14 cellular contexts compared by ENCODE assay signal in genomic region chr19:18430417-18431144, GRCh38. TPM values are rescaled to one million over a fixed set of nuclear protein-coding genes. Genes with fewer than 3 reads are reported as not detected.
DNase-seq lines count a peak whose midpoint lies in the region; ATAC-seq, FAIRE-seq and TF ChIP-seq lines count a peak whose summit lies in the region.
"Had no signal": no experiment of that assay in that cellular context is flagged by ENCODE, and none has a peak within 500 bp of the region (broad histone marks: within the 10 kb centered on the region; RNA-seq: fewer than 3 reads in every experiment).

No MANE protein-coding gene starts in this region.

- TF ChIP-seq EP300 in K562 (IDR thresholded peaks at IDR 0.05; ENCODE audit: low read length): no peak

- no CpG with 5 or more reads among the region's 21 CpGs for WGBS in H9 (ENCODE audit: extremely low coverage, insufficient read length, low lambda C conversion rate)
- WGBS in K562 (ENCODE audit: insufficient coverage, low coverage, missing lambda C conversion rate): 86% methylated on average over 19 of the region's 21 CpGs
- WGBS in GM23248 (ENCODE audit: low coverage in 1 of 2, low lambda C conversion rate in 2 of 2, missing lambda C conversion rate in 2 of 2), 2 experiments: 87 to 88% methylated on average over 21 of the region's 21 CpGs

- H2AK5ac ChIP-seq in H9 (ENCODE audit: insufficient read length, low read length): no peak overlapping the region

- H3K9me1 ChIP-seq in K562 (ENCODE audit: control insufficient read depth, insufficient read depth, low read length): no peaks in the 10 kb centered on the region

- no peak overlapping the region for H3K18ac ChIP-seq in H9 (ENCODE audit: insufficient read length, low read depth, low read length)

- H3K9me2 ChIP-seq in GM23248 (ENCODE audit: insufficient read depth): no peaks in the 10 kb centered on the region

- no peak overlapping the region for H2BK12ac ChIP-seq in H9 (ENCODE audit: insufficient read length, low read depth, low read length)

- no peak overlapping the region for H2BK120ac ChIP-seq in H9 (ENCODE audit: low read depth, low read length, poor library complexity, severe bottlenecking)

- H3K4me1 ChIP-seq in H9 (ENCODE audit: insufficient read depth, low read length): no peaks in the 10 kb centered on the region; the same call in 1 of the 2 replicates
- H3K4me1 ChIP-seq in K562 (replicated peaks in 1 of 2; ENCODE audit: control insufficient read depth in 2 of 2, insufficient read depth in 2 of 2, low read length in 2 of 2): peaks cover 37 to 99% of the 10 kb centered on the region in 2 experiments
- H3K4me1 ChIP-seq in GM23248 (ENCODE audit: insufficient read depth): peaks cover 26% of the 10 kb centered on the region
- H3K4me1 ChIP-seq: Caco-2 had no signal

- CTCF ChIA-PET in CD4-positive, alpha-beta T cell (lab: Charles Lee): no interaction called here
- CTCF ChIA-PET in K562 (lab: Yijun Ruan, JAX; ENCODE audit: low intra/inter-chr PET ratio): no interaction called here

- peaks cover 5% of the 10 kb centered on the region for H3K23me2 ChIP-seq in H9 (ENCODE audit: insufficient read length, low read depth, low read length, poor library complexity, severe bottlenecking)

- H3K79me2 ChIP-seq in H9 (ENCODE audit: insufficient read depth, low read length): no peaks in the 10 kb centered on the region
- peaks cover 62% of the 10 kb centered on the region for H3K79me2 ChIP-seq in K562 (ENCODE audit: control insufficient read depth, insufficient read depth, low read length)
- H3K79me2 ChIP-seq in GM23248 (ENCODE audit: insufficient read depth): peaks cover 41% of the 10 kb centered on the region

- no peaks in the 10 kb centered on the region for H3K9me3 ChIP-seq in CD4-positive, alpha-beta T cell (ENCODE audit: control insufficient read depth, low read length)
- H3K9me3 ChIP-seq in H9 (ENCODE audit: control insufficient read depth, low read depth, low read length) (no peaks in the 10 kb centered on the region), K562 (replicated peaks; ENCODE audit: control insufficient read depth, insufficient read depth, low read depth, low read length) (no peaks in the 10 kb centered on the region), GM23248 (ENCODE audit: low read depth) (no peaks in the 10 kb centered on the region)
- H3K9me3 ChIP-seq: Caco-2, SJCRH30, tibial artery had no signal

- in situ Hi-C loops in K562 (cut with MboI): no loop called here
- in situ Hi-C loops in GM23248 (cut with MboI): no loop called here

- intact Hi-C loops in CD4-positive, alpha-beta T cell (cut with DNase I, micrococcal nuclease): no loop called here
- intact Hi-C loops in K562 (cut with micrococcal nuclease): no loop called here

- ATAC-seq in CD4-positive, alpha-beta T cell (ENCODE audit: poor library complexity): no peak
- ATAC-seq in K562 (no peak), HG03139 (IDR thresholded peaks at IDR 0.05; ENCODE audit: unreplicated experiment) (no peak), GM21737 (IDR thresholded peaks at IDR 0.05; ENCODE audit: unreplicated experiment) (no peak)

- H3K27me3 ChIP-seq in CD4-positive, alpha-beta T cell (ENCODE audit: control insufficient read depth, insufficient read depth, low read length): no peaks in the 10 kb centered on the region
- no peaks in the 10 kb centered on the region for H3K27me3 ChIP-seq in H9 (ENCODE audit: insufficient read depth, low read length)
- H3K27me3 ChIP-seq in K562 (ENCODE audit: control insufficient read depth in 2 of 2, insufficient read depth in 2 of 2, low read length in 2 of 2): no peaks in the 10 kb centered on the region
- H3K27me3 ChIP-seq in GM23248 (replicated peaks; ENCODE audit: insufficient read depth): no peaks in the 10 kb centered on the region
- H3K27me3 ChIP-seq: SJCRH30 had no signal

- TF ChIP-seq CTCF in CD4-positive, alpha-beta T cell (IDR thresholded peaks at IDR 0.05): no peak
- TF ChIP-seq CTCF in H9 (conservative IDR thresholded peaks at IDR 0.05) (no peak), K562 (IDR thresholded peaks at IDR 0.05 in 2 of 3, conservative IDR thresholded peaks at IDR 0.05 in 1 of 3; ENCODE audit: insufficient read depth in 2 of 3, low read depth in 1 of 3, low read length in 3 of 3) (no peak), neural crest cell (conservative IDR thresholded peaks at IDR 0.05) (no peak)

- H4K20me1 ChIP-seq in H9 (ENCODE audit: control insufficient read depth, insufficient read depth, insufficient read length) (peaks cover 3% of the 10 kb centered on the region), K562 (replicated peaks; ENCODE audit: control insufficient read depth, insufficient read depth, low read length) (peaks cover 9% of the 10 kb centered on the region; the same call in 1 of the 2 replicates), GM23248 (ENCODE audit: insufficient read depth) (no peaks in the 10 kb centered on the region)

- H3K27me3 Mint-ChIP-seq in CD4-positive, alpha-beta T cell: no peaks in the 10 kb centered on the region
- H3K27me3 Mint-ChIP-seq in H9 (ENCODE audit: low read depth) (peaks cover 3% of the 10 kb centered on the region; the same call in 1 of the 2 replicates), neural crest cell (ENCODE audit: low read depth) (peaks cover 4% of the 10 kb centered on the region)

- H3K4me3 ChIP-seq in K562 (no peak overlapping the region), GM23248 (no peak overlapping the region)
- H3K4me3 ChIP-seq: tibial artery had no signal

- no peaks in the 10 kb centered on the region for H3K9me3 Mint-ChIP-seq in CD4-positive, alpha-beta T cell
- H3K9me3 Mint-ChIP-seq in H9 (no peaks in the 10 kb centered on the region), neural crest cell (no peaks in the 10 kb centered on the region)

- H3K9ac ChIP-seq in H9 (ENCODE audit: extremely low read depth, insufficient read length, low read length) (no peak overlapping the region), K562 (ENCODE audit: insufficient read depth in 1 of 2, low read depth in 2 of 2, low read length in 2 of 2) (peak overlapping the region in 1 of 2 experiments; percentile 73; a peak in 2 of 4 replicates), GM23248 (no peak overlapping the region)

- TF ChIP-seq RAD21 in K562 (CRISPR knock-in tag; conservative IDR thresholded peaks at IDR 0.05 in 1 of 2, IDR thresholded peaks at IDR 0.05 in 1 of 2): no peak

- H3K56ac ChIP-seq in H9 (ENCODE audit: insufficient read length, low read depth, low read length): no peak overlapping the region

- no peak overlapping the region for H3K4ac ChIP-seq in H9 (ENCODE audit: low read depth, low read length)

- H4K91ac ChIP-seq in H9 (ENCODE audit: insufficient read length, low read depth, low read length): no peak overlapping the region

- POLR2A ChIA-PET in CD4-positive, alpha-beta T cell (lab: Charles Lee): interaction anchor here (1.6 kb wide), 1 partner anchor 11 kb away, joined by 9 read pairs; the partner anchor contains the start of gene SSBP4
- POLR2A ChIA-PET in K562 (lab: Yijun Ruan, JAX): interaction anchor here (0.7 kb wide), 1 partner anchor 10 kb away, joined by 3 read pairs; no protein-coding TSS in a partner anchor

- no peak overlapping the region for H3T11ph ChIP-seq in H9 (ENCODE audit: low read length)

- H3K14ac ChIP-seq in H9 (ENCODE audit: insufficient read depth, low read length): no peak overlapping the region

- H3K36me3 Mint-ChIP-seq in CD4-positive, alpha-beta T cell (ENCODE audit: low read depth): no peaks in the 10 kb centered on the region
- H3K36me3 Mint-ChIP-seq in H9 (ENCODE audit: insufficient read depth in 1 of 3, low read depth in 3 of 3) (peaks cover 0 to 13% (median 10%) of the 10 kb centered on the region in 3 experiments; a peak in 4 of 7 replicates), neural crest cell (ENCODE audit: low read depth) (no peaks in the 10 kb centered on the region)

- no peak overlapping the region for H4K8ac ChIP-seq in H9 (replicated peaks; ENCODE audit: insufficient read length, low read depth, low read length)

- no peaks in the 10 kb centered on the region for H3K79me1 ChIP-seq in H9 (ENCODE audit: insufficient read depth, low read depth, low read length, poor library complexity, severe bottlenecking)

- H3K36me3 ChIP-seq in K562 (ENCODE audit: control insufficient read depth, insufficient read depth, low read length): peaks cover 77% of the 10 kb centered on the region
- H3K36me3 ChIP-seq in GM23248 (ENCODE audit: low read depth): no peaks in the 10 kb centered on the region

- H3K4me2 ChIP-seq in H9 (ENCODE audit: insufficient read depth, insufficient read length, low read length): no peak overlapping the region
- H3K4me2 ChIP-seq in K562 (ENCODE audit: insufficient read depth, low read length): no peak overlapping the region
- no peak overlapping the region for H3K4me2 ChIP-seq in GM23248 (ENCODE audit: unreplicated experiment)

- peak overlapping the region; percentile 72 for H3K4me3 Mint-ChIP-seq in CD4-positive, alpha-beta T cell
- peak overlapping the region; percentile 19 to 58; a peak in 2 of 5 replicates for H3K4me3 Mint-ChIP-seq in H9
- peak overlapping the region; percentile 82 for H3K4me3 Mint-ChIP-seq in neural crest cell

- no peak for DNase-seq in CD4-positive, alpha-beta T cell
- DNase-seq in H9 (no peak), K562 (ENCODE audit: extremely low read depth in 1 of 4, low spot score in 3 of 4) (no peak), neural crest cell (ENCODE audit: low read depth, low spot score) (no peak), GM23248 (no peak)
- DNase-seq: Caco-2, erythroblast, GF-D8, kidney, NCI-H345, SJCRH30 had no signal

- no peak overlapping the region for H4K5ac ChIP-seq in H9 (ENCODE audit: insufficient read length, low read depth, low read length)

- H2BK5ac ChIP-seq in H9 (ENCODE audit: insufficient read length, low read length): no peak overlapping the region

- BruUV-seq in K562 (replicated peaks; lab: Mats Ljungman, UMichigan): no TSS peak

- no peak overlapping the region for H3K23ac ChIP-seq in H9 (ENCODE audit: insufficient read length, low read depth, low read length)

- no peak overlapping the region for H2BK20ac ChIP-seq in H9 (ENCODE audit: low read depth, low read length, poor library complexity, severe bottlenecking)

- no peak for TF ChIP-seq POLR2A in K562 (conservative IDR thresholded peaks at IDR 0.05)

- H3K27ac Mint-ChIP-seq in CD4-positive, alpha-beta T cell: peak overlapping the region; percentile 81
- H3K27ac Mint-ChIP-seq in H9 (peak overlapping the region in 1 of 3 experiments; percentile 75; a peak in 2 of 7 replicates), neural crest cell (ENCODE audit: unreplicated experiment) (no peak overlapping the region)

- peaks cover 3% of the 10 kb centered on the region for H3F3A ChIP-seq in GM23248 (ENCODE audit: insufficient read depth)

- no peak for FAIRE-seq in K562 (lab: Jason Lieb, UNC)
- FAIRE-seq: kidney had no signal

- peaks cover 29% of the 10 kb centered on the region for H3K4me1 Mint-ChIP-seq in CD4-positive, alpha-beta T cell (ENCODE audit: low read depth)
- H3K4me1 Mint-ChIP-seq in H9 (peaks cover 19 to 25% of the 10 kb centered on the region in 2 experiments), neural crest cell (peaks cover 24% of the 10 kb centered on the region)

- H2BK15ac ChIP-seq in H9 (ENCODE audit: low read depth, low read length): no peak overlapping the region

- no peak overlapping the region for H2AFZ ChIP-seq in H9 (ENCODE audit: low read length)
- no peak overlapping the region for H2AFZ ChIP-seq in K562 (ENCODE audit: low read depth, low read length)
- no peak overlapping the region for H2AFZ ChIP-seq in GM23248

- H3K27ac ChIP-seq in CD4-positive, alpha-beta T cell (ENCODE audit: low read depth, low read length): no peak overlapping the region
- no peak overlapping the region for H3K27ac ChIP-seq in H9 (ENCODE audit: insufficient read length, low read depth, low read length)
- no peak overlapping the region; the same call in 2 of the 3 replicates for H3K27ac ChIP-seq in K562 (ENCODE audit: extremely low read depth, low read depth, low read length)
- no peak overlapping the region for H3K27ac ChIP-seq in GM23248

RNA-seq across cellular contexts. Expression of gene ISYNA1, which starts 7.4 kb away (rescaled TPM):
- 10 to 100 TPM; 34.1 to 41.3 TPM for total RNA-seq in CD4-positive, alpha-beta T cell
- total RNA-seq in H9 (2021) (241 and 255 TPM in 2 replicates), K562 (2014; rRNA removed) (180 and 202 TPM in 2 replicates), K562 (2014; rRNA removed; fragmentation: Illumina TruSeq; extraction: Trizol) (14.6 and 32.0 TPM in 2 replicates), K562 (2015; rRNA removed; fragmentation: Illumina TruSeq; extraction: Trizol) (93.2 and 96.8 TPM in 2 replicates), K562 (2021) (435 and 460 TPM in 2 replicates), neural crest cell (251 and 254 TPM in 2 replicates)
- 155 and 651 TPM in 2 replicates for total RNA-seq in K562 (2011; cell fraction: chromatin; rRNA removed; ENCODE audit: low replicate concordance)
- 616 and 678 TPM in 2 replicates for total RNA-seq in K562 (2011; cell fraction: nucleolus; rRNA removed)
- 226 and 284 TPM in 2 replicates for total RNA-seq in K562 (2011; cell fraction: nucleoplasm; rRNA removed)
- polyA plus RNA-seq in K562 (2011; rRNA removed) (99.3 and 191 TPM in 2 replicates), K562 (2014; fragmentation: Illumina TruSeq; extraction: Trizol) (73.2 and 198 TPM in 2 replicates), K562 (2014; fragmentation: Nextera tagmentation; extraction: Ambion mirVana) (10 to 100 TPM; 21.8 to 57.6 TPM), K562 (2014; rRNA removed) (376 and 380 TPM in 2 replicates), GM23248 (2016; fragmentation: Nextera tagmentation; extraction: Ambion mirVana) (12.3 and 17.2 TPM in 2 replicates)
- polyA plus RNA-seq in K562 (2011; cell fraction: cytosol; rRNA removed): 148 and 356 TPM in 2 replicates
- 1,012 and 1,382 TPM in 2 replicates for polyA plus RNA-seq in K562 (2011; cell fraction: nucleus; rRNA removed)
- 319 and 453 TPM in 2 replicates for polyA plus RNA-seq in K562 (2012)
- 36.7 and 52.6 TPM in 2 replicates for polyA minus RNA-seq in K562 (2011; rRNA and poly(A)+ RNA removed)
- 173 and 245 TPM in 2 replicates for polyA minus RNA-seq in K562 (2011; cell fraction: cytosol; rRNA and poly(A)+ RNA removed)
- 114 and 124 TPM in 2 replicates for polyA minus RNA-seq in K562 (2011; cell fraction: nucleus; rRNA and poly(A)+ RNA removed)
- 5.5 and 8.9 TPM in 2 replicates for total RNA-seq in GM23248 (2014; rRNA removed; shearing (Covaris generic))

RNA-seq across cellular contexts. Expression of gene SSBP4, which starts 11.4 kb away (rescaled TPM):
- 10 to 100 TPM; 44.0 to 50.9 TPM for total RNA-seq in CD4-positive, alpha-beta T cell
- total RNA-seq in H9 (2021): 46.1 and 50.0 TPM in 2 replicates
- total RNA-seq in K562 (2011; cell fraction: chromatin; rRNA removed; ENCODE audit: low replicate concordance): 28.5 and 141 TPM in 2 replicates
- 209 and 228 TPM in 2 replicates for total RNA-seq in K562 (2011; cell fraction: nucleolus; rRNA removed)
- 68.6 and 76.2 TPM in 2 replicates for total RNA-seq in K562 (2011; cell fraction: nucleoplasm; rRNA removed)
- 125 and 188 TPM in 2 replicates for total RNA-seq in K562 (2014; rRNA removed)
- 21.2 and 21.4 TPM in 2 replicates for total RNA-seq in K562 (2014; rRNA removed; fragmentation: Illumina TruSeq; extraction: Trizol)
- 72.3 and 76.3 TPM in 2 replicates for total RNA-seq in K562 (2015; rRNA removed; fragmentation: Illumina TruSeq; extraction: Trizol)
- 189 TPM in 2 replicates for total RNA-seq in K562 (2021)
- polyA plus RNA-seq in K562 (2011; rRNA removed): 20.1 and 25.9 TPM in 2 replicates
- 25.4 and 118 TPM in 2 replicates for polyA plus RNA-seq in K562 (2011; cell fraction: cytosol; rRNA removed)
- polyA plus RNA-seq in K562 (2011; cell fraction: nucleus; rRNA removed): 134 and 296 TPM in 2 replicates
- 81.3 and 110 TPM in 2 replicates for polyA plus RNA-seq in K562 (2012)
- polyA plus RNA-seq in K562 (2014; fragmentation: Illumina TruSeq; extraction: Trizol): 39.0 and 114 TPM in 2 replicates
- 1 to 10 TPM; 1.1 to 1.9 TPM for polyA plus RNA-seq in K562 (2014; fragmentation: Nextera tagmentation; extraction: Ambion mirVana)
- polyA plus RNA-seq in K562 (2014; rRNA removed): 119 and 133 TPM in 2 replicates
- polyA minus RNA-seq in K562 (2011; rRNA and poly(A)+ RNA removed): 3.6 and 7.0 TPM in 2 replicates
- 37.3 and 43.8 TPM in 2 replicates for polyA minus RNA-seq in K562 (2011; cell fraction: cytosol; rRNA and poly(A)+ RNA removed)
- 85.0 and 105 TPM in 2 replicates for polyA minus RNA-seq in K562 (2011; cell fraction: nucleus; rRNA and poly(A)+ RNA removed)
- total RNA-seq in neural crest cell: 68.0 and 71.8 TPM in 2 replicates
- total RNA-seq in GM23248 (2014; rRNA removed; shearing (Covaris generic)): 156 and 169 TPM in 2 replicates
- 46.5 and 46.9 TPM in 2 replicates for polyA plus RNA-seq in GM23248 (2016; fragmentation: Nextera tagmentation; extraction: Ambion mirVana)

RNA-seq across cellular contexts. Expression of gene LRRC25, which starts 33.2 kb away (rescaled TPM):
- under 1 TPM; 0.82 to 0.92 TPM for total RNA-seq in CD4-positive, alpha-beta T cell
- total RNA-seq in H9 (2021) (0.18 TPM in 1 of 2 replicates, not detected in the other), K562 (2014; rRNA removed) (0.18 and 0.29 TPM in 2 replicates), K562 (2014; rRNA removed; fragmentation: Illumina TruSeq; extraction: Trizol) (0.07 TPM in 1 of 2 replicates, not detected in the other), K562 (2015; rRNA removed; fragmentation: Illumina TruSeq; extraction: Trizol) (0.30 and 0.36 TPM in 2 replicates), K562 (2021) (0.09 and 0.22 TPM in 2 replicates), neural crest cell (not detected in 2 replicates)
- 0.25 TPM in 1 of 2 replicates, not detected in the other for total RNA-seq in K562 (2011; cell fraction: chromatin; rRNA removed; ENCODE audit: low replicate concordance)
- total RNA-seq in K562 (2011; cell fraction: nucleolus; rRNA removed): 0.39 and 0.50 TPM in 2 replicates
- total RNA-seq in K562 (2011; cell fraction: nucleoplasm; rRNA removed): 0.22 TPM in 1 of 2 replicates, not detected in the other
- polyA plus RNA-seq in K562 (2011; rRNA removed) (0.10 and 0.42 TPM in 2 replicates), K562 (2014; fragmentation: Illumina TruSeq; extraction: Trizol) (0.10 and 0.25 TPM in 2 replicates), K562 (2014; fragmentation: Nextera tagmentation; extraction: Ambion mirVana) (not detected), K562 (2014; rRNA removed) (0.08 TPM in 1 of 2 replicates, not detected in the other), GM23248 (2016; fragmentation: Nextera tagmentation; extraction: Ambion mirVana) (not detected in 2 replicates)
- polyA plus RNA-seq in K562 (2011; cell fraction: cytosol; rRNA removed): 0.31 and 0.41 TPM in 2 replicates
- polyA plus RNA-seq in K562 (2011; cell fraction: nucleus; rRNA removed): 0.20 and 0.53 TPM in 2 replicates
- 0.33 and 1.1 TPM in 2 replicates for polyA plus RNA-seq in K562 (2012)
- polyA minus RNA-seq in K562 (2011; rRNA and poly(A)+ RNA removed): 0.11 and 0.18 TPM in 2 replicates
- 0.57 and 1.1 TPM in 2 replicates for polyA minus RNA-seq in K562 (2011; cell fraction: cytosol; rRNA and poly(A)+ RNA removed)
- 0.13 and 0.67 TPM in 2 replicates for polyA minus RNA-seq in K562 (2011; cell fraction: nucleus; rRNA and poly(A)+ RNA removed)
- not detected in 2 replicates for total RNA-seq in GM23248 (2014; rRNA removed; shearing (Covaris generic))
- total RNA-seq: Caco-2, SJCRH30 had no signal

RNA-seq across cellular contexts. Expression of gene GDF15, which starts 44.6 kb away (rescaled TPM):
- total RNA-seq in CD4-positive, alpha-beta T cell: not detected
- total RNA-seq in H9 (2021): 5.7 and 7.0 TPM in 2 replicates
- 25.1 and 116 TPM in 2 replicates for total RNA-seq in K562 (2011; cell fraction: chromatin; rRNA removed; ENCODE audit: low replicate concordance)
- total RNA-seq in K562 (2011; cell fraction: nucleolus; rRNA removed): 214 and 262 TPM in 2 replicates
- total RNA-seq in K562 (2011; cell fraction: nucleoplasm; rRNA removed): 94.6 and 109 TPM in 2 replicates
- 78.0 and 82.4 TPM in 2 replicates for total RNA-seq in K562 (2014; rRNA removed)
- 7.3 TPM in 2 replicates for total RNA-seq in K562 (2014; rRNA removed; fragmentation: Illumina TruSeq; extraction: Trizol)
- total RNA-seq in K562 (2015; rRNA removed; fragmentation: Illumina TruSeq; extraction: Trizol): 10.1 and 11.0 TPM in 2 replicates
- 69.8 and 74.5 TPM in 2 replicates for total RNA-seq in K562 (2021)
- polyA plus RNA-seq in K562 (2011; rRNA removed): 12.5 TPM in 2 replicates
- 31.8 and 127 TPM in 2 replicates for polyA plus RNA-seq in K562 (2011; cell fraction: cytosol; rRNA removed)
- polyA plus RNA-seq in K562 (2011; cell fraction: nucleus; rRNA removed): 21.6 and 59.4 TPM in 2 replicates
- polyA plus RNA-seq in K562 (2012): 50.1 and 369 TPM in 2 replicates
- polyA plus RNA-seq in K562 (2014; fragmentation: Illumina TruSeq; extraction: Trizol): 19.3 and 47.1 TPM in 2 replicates
- 1 to 10 TPM; 2.3 to 2.9 TPM for polyA plus RNA-seq in K562 (2014; fragmentation: Nextera tagmentation; extraction: Ambion mirVana)
- 57.2 and 67.4 TPM in 2 replicates for polyA plus RNA-seq in K562 (2014; rRNA removed)
- 2.4 and 5.6 TPM in 2 replicates for polyA minus RNA-seq in K562 (2011; rRNA and poly(A)+ RNA removed)
- 31.8 and 32.2 TPM in 2 replicates for polyA minus RNA-seq in K562 (2011; cell fraction: cytosol; rRNA and poly(A)+ RNA removed)
- 18.5 and 24.2 TPM in 2 replicates for polyA minus RNA-seq in K562 (2011; cell fraction: nucleus; rRNA and poly(A)+ RNA removed)
- total RNA-seq in neural crest cell: 1.2 TPM in 2 replicates
- 27.7 and 33.3 TPM in 2 replicates for total RNA-seq in GM23248 (2014; rRNA removed; shearing (Covaris generic))
- polyA plus RNA-seq in GM23248 (2016; fragmentation: Nextera tagmentation; extraction: Ambion mirVana): 32.7 and 36.0 TPM in 2 replicates
